Comparison of ENCODE assay signal across 8 cellular contexts in the genomic region with DNA sequence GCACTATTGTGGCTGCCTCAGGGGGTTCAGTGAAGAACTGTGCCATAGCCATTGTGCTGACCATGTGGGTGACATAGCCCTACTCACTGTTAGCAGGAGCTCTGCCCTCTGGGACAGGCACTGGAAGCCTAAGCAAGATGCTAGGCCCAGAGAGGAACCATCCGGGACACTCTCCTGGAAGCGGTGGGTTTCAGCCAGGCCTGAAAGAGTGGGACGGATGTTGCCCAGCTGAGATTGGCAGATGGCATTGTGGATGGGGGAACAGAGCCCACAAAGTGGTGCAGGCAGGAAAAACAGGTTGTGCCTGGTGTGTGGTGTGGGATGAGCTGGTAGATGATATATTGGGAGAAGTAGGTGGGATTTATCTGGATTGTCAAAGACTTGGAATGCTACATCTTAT.
"Had no signal": no experiment of that assay in that cellular context is flagged by ENCODE, and none has a peak within 500 bp of the region (broad histone marks: within the 10 kb centered on the region; RNA-seq: fewer than 3 reads in every experiment).

No MANE protein-coding gene starts in this region.

- H3K4me3 ChIP-seq: GM23338, HAP-1, K562 had no signal

- H2AFZ ChIP-seq: GM23338 had no signal

- H3K36me3 ChIP-seq: HAP-1 had no signal

- H3K4me1 ChIP-seq: HAP-1 had no signal

- H3K4me2 ChIP-seq: GM23338 had no signal

- H3K9me3 ChIP-seq: HAP-1 had no signal

- DNase-seq: H7, HFFc6, IMR-90, KG1 had no signal

- FAIRE-seq: HTR-8/SVneo, K562 had no signal
